Comparison of ENCODE assay signal across 9 cellular contexts in genomic region chr7:2510909-2511768, GRCh38. TPM values are rescaled to one million over a fixed set of nuclear protein-coding genes. Genes with fewer than 3 reads are reported as not detected.
DNase-seq lines count a peak whose midpoint lies in the region; ATAC-seq and TF ChIP-seq lines count a peak whose summit lies in the region.
"Had no signal": no experiment of that assay in that cellular context is flagged by ENCODE, and none has a peak within 500 bp of the region (broad histone marks: within the 10 kb centered on the region; RNA-seq: fewer than 3 reads in every experiment).

No MANE protein-coding gene starts in this region.

- peak overlapping the region; percentile 70 for H3K27ac ChIP-seq in OCI-LY3 (ENCODE audit: low read length)

- DNase-seq in DMS 273 (lab: John Stamatoyannopoulos, UW; ENCODE audit: unreplicated experiment) (peak; percentile 50), DMS 273 treated with DMSO at 0.1 percent for 48 hours (lab: John Stamatoyannopoulos, UW) (no peak), NCI-H226 (no peak)
- DNase-seq in activated effector memory CD4-positive, alpha-beta T cell treated with Interleukin-2 at 50 U/mL for 16 hours = peak; percentile 51

- H3K27me3 ChIP-seq in OCI-LY3 (ENCODE audit: low read depth, low read length) (0 out of 2 replicates have a peak, but pooled peaks cover 5% of the 10 kb centered on the region), mononuclear cell (ENCODE audit: insufficient read depth, low read length) (no peaks in the 10 kb centered on the region)

- H3K9me3 ChIP-seq in OCI-LY3 (ENCODE audit: insufficient read depth, low read length) (no peaks in the 10 kb centered on the region), mononuclear cell (ENCODE audit: low read depth, low read length) (no peaks in the 10 kb centered on the region)

- peak overlapping the region; percentile 69 for H2AFZ ChIP-seq in OCI-LY3 (ENCODE audit: low read depth, low read length)

- TF ChIP-seq CTCF in OCI-LY3 (IDR thresholded peaks at IDR 0.05; ENCODE audit: low read depth, low read length) = no peak

- H3K4me1 ChIP-seq in OCI-LY3 (ENCODE audit: low read length) = peaks cover 52% of the 10 kb centered on the region
- H3K4me1 ChIP-seq in mononuclear cell (ENCODE audit: insufficient read depth, low read length) = peaks cover 67% of the 10 kb centered on the region

- no peaks in the 10 kb centered on the region for H3K79me2 ChIP-seq in OCI-LY3 (ENCODE audit: low read length)

- H4K20me1 ChIP-seq in OCI-LY3 (ENCODE audit: insufficient read depth, low read length) = no peaks in the 10 kb centered on the region

- H3K9ac ChIP-seq in OCI-LY3 (ENCODE audit: low read length) = peak overlapping the region; percentile 70

- H3K4me2 ChIP-seq in OCI-LY3 (ENCODE audit: low read length) = peak overlapping the region; percentile 81

- no peaks in the 10 kb centered on the region for H3K36me3 ChIP-seq in OCI-LY3 (replicated peaks; ENCODE audit: low read depth, low read length)

- ATAC-seq in HG03571 (IDR thresholded peaks at IDR 0.05; ENCODE audit: unreplicated experiment) (no peak), GM18519 (IDR thresholded peaks at IDR 0.05; ENCODE audit: low FRiP score, unreplicated experiment) (no peak)

- H3K4me3 ChIP-seq in OCI-LY3 (ENCODE audit: low read length) (peak overlapping the region; percentile 56), mononuclear cell (ENCODE audit: low read length) (peak overlapping the region; percentile 16)

RNA-seq across cellular contexts. Expression of gene LFNG, which starts 8.4 kb away (rescaled TPM):
- 101 TPM for total RNA-seq in mononuclear cell

RNA-seq across cellular contexts. Expression of gene GRIFIN, which starts 34.9 kb away (rescaled TPM):
- total RNA-seq in mononuclear cell = not detected
- total RNA-seq: NCI-H460 had no signal

RNA-seq across cellular contexts. Expression of gene BRAT1, which starts 44.2 kb away (rescaled TPM):
- total RNA-seq in mononuclear cell = 7.7 TPM

RNA-seq across cellular contexts. Expression of gene IQCE, which starts 47.6 kb away (rescaled TPM):
- total RNA-seq in mononuclear cell = 2.7 TPM

Comparison
In these comparisons a context has a peak if more than half of its experiments do, and no peak if none do; other contexts are left out.
1. DNase-seq: peak in DMS 273 (single experiment) and activated effector memory CD4-positive, alpha-beta T cell treated with Interleukin-2 at 50 U/mL for 16 hours (single experiment); none in DMS 273 treated with DMSO at 0.1 percent for 48 hours (single experiment) and NCI-H226 (single experiment).